In genomic region chr1:85078903-85079302, GRCh38 we compare ENCODE assay signal across 13 cellular contexts. TPM values are rescaled to one million over a fixed set of nuclear protein-coding genes. Genes with fewer than 3 reads are reported as not detected.
DNase-seq lines count a peak whose midpoint lies in the region; ATAC-seq and TF ChIP-seq lines count a peak whose summit lies in the region.
"Had no signal": no experiment of that assay in that cellular context is flagged by ENCODE, and none has a peak within 500 bp of the region (broad histone marks: within the 10 kb centered on the region; RNA-seq: fewer than 3 reads in every experiment).

No MANE protein-coding gene starts in this region.

- 0 out of 2 replicates have a peak, but pooled peaks cover 4% of the 10 kb centered on the region for H3K9me3 Mint-ChIP-seq in WTC11
- H3K9me3 Mint-ChIP-seq in stimulated activated effector memory CD8-positive, alpha-beta T cell treated with anti-CD3 and anti-CD28 coated beads, Interleukin-12 subunit alpha, Interleukin-12 subunit beta, amount 100 ng/mL, for 72 hours = peaks cover 8% of the 10 kb centered on the region

- no peak overlapping the region for H3K4me2 ChIP-seq in HCT116 (ENCODE audit: low read length)

- CTCF ChIA-PET in BJ (lab: Yijun Ruan, JAX) (interaction anchor here (0.6 to 2.0 kb wide), 6 partner anchors 15 to 181 kb away, joined by 3 to 10 read pairs (median 3); no protein-coding TSS in a partner anchor), HCT116 (lab: Charles Lee) (interaction anchor here (1.0 kb wide), 1 partner anchor 134 kb away, joined by 7 read pairs; no protein-coding TSS in a partner anchor), WTC11 (lab: Charles Lee) (interaction anchor here (1.0 to 2.0 kb wide), 3 partner anchors 120 to 181 kb away, joined by 4 to 23 read pairs (median 4); partner anchors contain the start of gene C1orf52)

- TF ChIP-seq POLR2A in HCT116 (IDR thresholded peaks at IDR 0.05; ENCODE audit: borderline replicate concordance, extremely low read depth, insufficient read depth, insufficient read length) = no peak

- H3K4me1 ChIP-seq in HCT116 (ENCODE audit: control insufficient read depth in 1 of 2, insufficient read depth in 2 of 2, low read length in 2 of 2) = no peaks in the 10 kb centered on the region
- H3K4me1 ChIP-seq: gastroesophageal sphincter had no signal

- H3K27ac ChIP-seq in HCT116 (ENCODE audit: low read depth, low read length) = no peak overlapping the region
- H3K27ac ChIP-seq: gastroesophageal sphincter had no signal

- no TSS peak for BruUV-seq in HCT116 (replicated peaks; lab: Mats Ljungman, UMichigan)

- H4K20me1 ChIP-seq in HCT116 (ENCODE audit: insufficient read depth) = no peaks in the 10 kb centered on the region

- no peak overlapping the region for H2AFZ ChIP-seq in HCT116 (ENCODE audit: low read depth, low read length, poor library complexity, severe bottlenecking)

- H3K79me2 ChIP-seq in HCT116 (ENCODE audit: insufficient read depth, low read length) = no peaks in the 10 kb centered on the region

- no peaks in the 10 kb centered on the region for H3K9me3 ChIP-seq in HCT116 (ENCODE audit: control insufficient read depth in 1 of 2, insufficient read depth in 1 of 2, low read depth in 1 of 2, low read length in 2 of 2)
- H3K9me3 ChIP-seq: gastroesophageal sphincter, mucosa of descending colon had no signal

- intact Hi-C loops in HCT116 (cut with micrococcal nuclease) = no loop called here

- TF ChIP-seq CTCF in BJ (IDR thresholded peaks at IDR 0.05; ENCODE audit: insufficient read depth, low read depth, low read length) = peak; percentile 35
- peak in 2 of 3 experiments; percentile 14 to 26; a peak in 3 of 6 replicates for TF ChIP-seq CTCF in HCT116 (IDR thresholded peaks at IDR 0.05 in 2 of 3, conservative IDR thresholded peaks at IDR 0.05 in 1 of 3; ENCODE audit: borderline replicate concordance in 1 of 3, insufficient read depth in 1 of 3, low read depth in 2 of 3, low read length in 2 of 3)
- no peak for TF ChIP-seq CTCF in WTC11 (IDR thresholded peaks at IDR 0.05)

- H3K9me2 ChIP-seq in HCT116 (ENCODE audit: insufficient read depth) = no peaks in the 10 kb centered on the region

- RAD21 ChIA-PET in HCT116 (lab: Charles Lee; ENCODE audit: low non-redundant PET in 1 of 2, low total read pairs in 2 of 2, uncharacterized antibody in 2 of 2, unreplicated experiment in 2 of 2) = no interaction called here

- no peak for DNase-seq in BJ (ENCODE audit: low read depth)
- DNase-seq in HCT116 (ENCODE audit: low read depth, low spot score) = no peak
- no peak for DNase-seq in WTC11 (ENCODE audit: low spot score)
- DNase-seq in iPS-NIHi11 (ENCODE audit: low spot score) = peak; percentile 21
- no peak for DNase-seq in DMS153 treated with DMSO at 0.1 percent for 48 hours (lab: John Stamatoyannopoulos, UW; ENCODE audit: unreplicated experiment)
- DNase-seq in NOMO-1 treated with dmso at 0.1 percent for 144 hours (lab: John Stamatoyannopoulos, UW; ENCODE audit: unreplicated experiment) = no peak
- DNase-seq in stimulated activated effector memory CD8-positive, alpha-beta T cell treated with anti-CD3 and anti-CD28 coated beads, Interleukin-12 subunit alpha, Interleukin-12 subunit beta, amount 100 ng/mL, for 72 hours (ENCODE audit: low spot score in 2 of 2) = no peak
- DNase-seq: anterior cingulate cortex; DMS153; mucosa of descending colon; stimulated activated naive CD8-positive, alpha-beta T cell treated with anti-CD3 and anti-CD28 coated beads, Interleukin-15, Interleukin-2, amounts not matched to agents 100 U/mL and 50 U/mL, for 24 hours had no signal

- POLR2A ChIA-PET in BJ (lab: Charles Lee) (no interaction called here), HCT116 (lab: Charles Lee) (no interaction called here), WTC11 (lab: Charles Lee) (no interaction called here)

- H3K4me1 Mint-ChIP-seq in WTC11 = 0 out of 2 replicates have a peak, but pooled peaks cover 2% of the 10 kb centered on the region
- peaks cover 6% of the 10 kb centered on the region for H3K4me1 Mint-ChIP-seq in stimulated activated effector memory CD8-positive, alpha-beta T cell treated with anti-CD3 and anti-CD28 coated beads, Interleukin-12 subunit alpha, Interleukin-12 subunit beta, amount 100 ng/mL, for 72 hours

- no peaks in the 10 kb centered on the region for H3K36me3 Mint-ChIP-seq in WTC11
- H3K36me3 Mint-ChIP-seq in stimulated activated effector memory CD8-positive, alpha-beta T cell treated with anti-CD3 and anti-CD28 coated beads, Interleukin-12 subunit alpha, Interleukin-12 subunit beta, amount 100 ng/mL, for 72 hours = no peaks in the 10 kb centered on the region

- H3K4me3 ChIP-seq in BJ (ENCODE audit: low read depth, low read length) = no peak overlapping the region
- H3K4me3 ChIP-seq in HCT116 (replicated peaks in 1 of 2; ENCODE audit: low read depth in 1 of 2, low read length in 2 of 2) = no peak overlapping the region
- H3K4me3 ChIP-seq: gastroesophageal sphincter, mucosa of descending colon had no signal

- no peaks in the 10 kb centered on the region for H3K36me3 ChIP-seq in BJ (ENCODE audit: control insufficient read depth, insufficient read depth, low read length)
- H3K36me3 ChIP-seq in HCT116 (ENCODE audit: control insufficient read depth in 1 of 2, insufficient read depth in 2 of 2, low read length in 2 of 2) = no peaks in the 10 kb centered on the region
- H3K36me3 ChIP-seq: gastroesophageal sphincter had no signal

- H3K27me3 Mint-ChIP-seq in WTC11 (ENCODE audit: low read depth) = no peaks in the 10 kb centered on the region

- no peak overlapping the region for H3K9ac ChIP-seq in HCT116 (ENCODE audit: low read length)

- ATAC-seq in HCT116 (peak; percentile 57; the same call in 1 of the 2 replicates), WTC11 (peak; percentile 82), GM18861 (IDR thresholded peaks at IDR 0.05; ENCODE audit: unreplicated experiment) (no peak)
- no peak for ATAC-seq in stimulated activated effector memory CD8-positive, alpha-beta T cell treated with anti-CD3 and anti-CD28 coated beads, Interleukin-12 subunit alpha, Interleukin-12 subunit beta, amount 100 ng/mL, for 72 hours
- ATAC-seq: gastroesophageal sphincter; mucosa of descending colon; stimulated activated naive CD8-positive, alpha-beta T cell treated with anti-CD3 and anti-CD28 coated beads, Interleukin-15, Interleukin-2, amounts not matched to agents 100 U/mL and 50 U/mL, for 24 hours had no signal

- no peaks in the 10 kb centered on the region for H3K27me3 ChIP-seq in BJ (ENCODE audit: control insufficient read depth, insufficient read depth, low read length)
- no peaks in the 10 kb centered on the region for H3K27me3 ChIP-seq in HCT116 (ENCODE audit: insufficient read depth, low read length)
- H3K27me3 ChIP-seq: gastroesophageal sphincter had no signal

- no peak overlapping the region for H3K4me3 Mint-ChIP-seq in WTC11
- H3K4me3 Mint-ChIP-seq in stimulated activated effector memory CD8-positive, alpha-beta T cell treated with anti-CD3 and anti-CD28 coated beads, Interleukin-12 subunit alpha, Interleukin-12 subunit beta, amount 100 ng/mL, for 72 hours = no peak overlapping the region

- TF ChIP-seq RAD21 in HCT116 (IDR thresholded peaks at IDR 0.05; ENCODE audit: low read depth) = peak; percentile 45

- no peak overlapping the region for H3K27ac Mint-ChIP-seq in WTC11
- no peak overlapping the region for H3K27ac Mint-ChIP-seq in stimulated activated effector memory CD8-positive, alpha-beta T cell treated with anti-CD3 and anti-CD28 coated beads, Interleukin-12 subunit alpha, Interleukin-12 subunit beta, amount 100 ng/mL, for 72 hours

TF ChIP-seq in HCT116, 20 proteins besides CTCF, POLR2A, EP300 and RAD21 (continues in another document):
- TF ChIP-seq ZBTB33 (IDR thresholded peaks at IDR 0.05; ENCODE audit: extremely low read depth, insufficient replicate concordance, low read length) = no peak
- TF ChIP-seq ZNF274 (IDR thresholded peaks at IDR 0.05; ENCODE audit: low read depth, low read length) = no peak
- no peak for TF ChIP-seq EZH2 (IDR thresholded peaks at IDR 0.05)
- no peak for TF ChIP-seq CBX3 (IDR thresholded peaks at IDR 0.05; ENCODE audit: low read depth)

TF ChIP-seq in WTC11, 78 proteins besides CTCF, POLR2A, EP300 and RAD21:
- no peak for TF ChIP-seq ATF2 (CRISPR knock-in tag; IDR thresholded peaks at IDR 0.05; ENCODE audit: borderline replicate concordance, low read depth)
- no peak for TF ChIP-seq ZNF263 (CRISPR knock-in tag; IDR thresholded peaks at IDR 0.05; ENCODE audit: low read depth)
- no peak for TF ChIP-seq GABPB1 (CRISPR knock-in tag; IDR thresholded peaks at IDR 0.05)
- no peak for TF ChIP-seq NR1H2 (CRISPR knock-in tag; IDR thresholded peaks at IDR 0.05)

RNA-seq across cellular contexts. Expression of gene MCOLN3, which starts 30.6 kb away (rescaled TPM):
- 0.20 and 0.27 TPM in 2 replicates for polyA plus RNA-seq in BJ (2011; rRNA removed)
- 0.05 TPM in 1 of 2 replicates, not detected in the other for polyA minus RNA-seq in BJ (2011; rRNA and poly(A)+ RNA removed)
- total RNA-seq in HCT116 (2021; ENCODE audit: unreplicated experiment) (10.7 TPM), WTC11 (2021) (3.5 to 6.4 TPM (median 3.8 TPM) in 3 replicates)
- 4.5 and 7.0 TPM in 2 replicates for polyA plus RNA-seq in HCT116 (2012)

Comparison
In these comparisons a context has a peak if more than half of its experiments do, and no peak if none do; other contexts are left out.
1. ATAC-seq: peak in HCT116 (single experiment) and WTC11 (single experiment); none in stimulated activated effector memory CD8-positive, alpha-beta T cell treated with anti-CD3 and anti-CD28 coated beads, Interleukin-12 subunit alpha, Interleukin-12 subunit beta, amount 100 ng/mL, for 72 hours (single experiment) and GM18861 (single experiment).